Comparison of ENCODE assay signal across 19 cellular contexts in the genomic region with DNA sequence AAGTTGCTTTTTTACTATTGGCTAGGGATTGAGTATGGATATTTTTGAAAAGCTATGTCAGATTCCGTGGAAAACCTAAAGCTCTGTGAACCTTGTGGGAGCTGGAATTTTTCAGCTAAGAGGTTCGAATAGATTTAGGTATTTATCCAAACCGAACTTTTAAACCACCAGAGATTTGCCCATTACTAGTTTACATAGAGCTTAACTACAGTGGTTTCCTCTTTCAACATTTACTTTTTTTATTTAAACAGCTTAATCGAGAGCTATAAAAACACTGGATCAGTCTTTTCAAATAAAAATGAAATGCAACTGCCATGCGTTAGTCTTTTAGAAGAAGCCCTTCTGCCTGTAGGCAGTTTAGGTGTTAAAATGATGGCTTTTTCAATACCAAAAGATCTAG.
A peak's percentile ranks its signal among the peaks of the same experiment; 100 is the strongest.
DNase-seq lines count a peak whose midpoint lies in the region; ATAC-seq and TF ChIP-seq lines count a peak whose summit lies in the region.
"Had no signal": no experiment of that assay in that cellular context is flagged by ENCODE, and none has a peak within 500 bp of the region (broad histone marks: within the 10 kb centered on the region; RNA-seq: fewer than 3 reads in every experiment).

No MANE protein-coding gene starts in this region.

- no peak overlapping the region; the same call in 1 of the 2 replicates for H2AFZ ChIP-seq in PC-3 (ENCODE audit: low read length)
- H2AFZ ChIP-seq: GM23338 had no signal

- H3F3A ChIP-seq in PC-3 (ENCODE audit: low read length, unreplicated experiment): no peaks in the 10 kb centered on the region

- DNase-seq in DMS53 (lab: John Stamatoyannopoulos, UW) (peak; percentile 50), PC-3 (peak; percentile 41), fibroblast of peridontal ligament (ENCODE audit: extremely low read depth) (peak; percentile 25), NCI-H1417 treated with DMSO at 0.1 percent for 48 hours (lab: John Stamatoyannopoulos, UW) (no peak), superior temporal gyrus (ENCODE audit: extremely low spot score) (no peak)
- DNase-seq: AML-193; Caco-2; CD4-positive, alpha-beta T cell; DMS79 treated with DMSO at 0.1 percent for 48 hours; GF-D8; HFFc6; KBM-7 had no signal

- no peaks in the 10 kb centered on the region for H3K36me3 ChIP-seq in PC-3 (ENCODE audit: low read depth, low read length)

- peak overlapping the region; percentile 9; the same call in 1 of the 2 replicates for H3K4me3 ChIP-seq in PC-3 (ENCODE audit: low read length)
- H3K4me3 ChIP-seq: GM12878, GM23338 had no signal

- H3K27me3 ChIP-seq in PC-3 (ENCODE audit: low read length): no peaks in the 10 kb centered on the region

- H3K79me2 ChIP-seq in PC-3 (ENCODE audit: low read length): no peaks in the 10 kb centered on the region

- no peaks in the 10 kb centered on the region for H3K9me2 ChIP-seq in PC-3 (replicated peaks; ENCODE audit: low read length)

- BruUV-seq in PC-3 (replicated peaks; lab: Mats Ljungman, UMichigan): no TSS peak

- no peaks in the 10 kb centered on the region for H3K9me3 ChIP-seq in PC-3 (ENCODE audit: low read length)
- H3K9me3 ChIP-seq: Caco-2 had no signal

- intact Hi-C loops in PC-3 (cut with micrococcal nuclease): loop anchor here (2.0 kb wide), 1 partner anchor 22 kb away; no protein-coding TSS in a partner anchor

- CTCF ChIA-PET in PC-3 (lab: Charles Lee): no interaction called here

- no peaks in the 10 kb centered on the region for H4K20me1 ChIP-seq in PC-3 (ENCODE audit: low read length)

- POLR2A ChIA-PET in PC-3 (lab: Charles Lee; ENCODE audit: unreplicated experiment): no interaction called here

- H3K9ac ChIP-seq in PC-3 (ENCODE audit: low read length): no peak overlapping the region

- H3K4me2 ChIP-seq in PC-3 (ENCODE audit: low read length): peak overlapping the region; percentile 55
- H3K4me2 ChIP-seq: GM23338 had no signal

- H3K4me1 ChIP-seq in PC-3 (ENCODE audit: insufficient read depth, low read length): peaks cover 16% of the 10 kb centered on the region
- H3K4me1 ChIP-seq: Caco-2 had no signal

- TF ChIP-seq CTCF in 22Rv1 (IDR thresholded peaks at IDR 0.05) (no peak), PC-3 (conservative IDR thresholded peaks at IDR 0.05; ENCODE audit: low read depth, low read length) (no peak)

- ATAC-seq in PC-3 (peak; percentile 88), HG03280 (IDR thresholded peaks at IDR 0.05; ENCODE audit: unreplicated experiment) (no peak), HG02798 (IDR thresholded peaks at IDR 0.05; ENCODE audit: poor library complexity, unreplicated experiment) (no peak)
- ATAC-seq: GM12878, GM23338, HCT116, HepG2 had no signal

- H3K27ac ChIP-seq in 22Rv1 (peak overlapping the region; percentile 75), PC-3 (ENCODE audit: low read length) (peak overlapping the region; percentile 49)

Comparison
In these comparisons a context has a peak if more than half of its experiments do, and no peak if none do; other contexts are left out.
1. DNase-seq: peak in DMS53 (single experiment), PC-3 (single experiment) and fibroblast of peridontal ligament (single experiment); none in NCI-H1417 treated with DMSO at 0.1 percent for 48 hours (single experiment) and superior temporal gyrus (single experiment).